In the genomic region with DNA sequence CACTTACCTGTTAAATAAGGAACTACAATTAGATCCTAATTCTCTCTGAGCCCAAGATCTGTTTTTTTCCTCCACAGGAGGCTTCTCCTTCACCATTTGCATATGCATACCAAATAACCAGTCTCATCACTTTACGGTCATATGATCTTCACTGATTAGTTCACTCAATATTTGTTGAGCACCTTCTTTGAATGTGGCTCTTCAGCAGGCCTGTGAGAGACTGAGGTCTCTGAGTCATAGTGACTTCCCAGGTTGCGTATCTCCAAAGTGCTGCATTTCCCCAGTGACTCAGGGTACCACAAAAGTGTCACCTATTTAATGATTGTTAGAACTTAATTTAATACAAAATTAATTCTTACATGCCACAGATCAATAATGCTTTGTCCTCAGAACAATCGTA, we compare ENCODE assay signal across 19 cellular contexts.
DNase-seq lines count a peak whose midpoint lies in the region; ATAC-seq and TF ChIP-seq lines count a peak whose summit lies in the region.
"Had no signal": no experiment of that assay in that cellular context is flagged by ENCODE, and none has a peak within 500 bp of the region (broad histone marks: within the 10 kb centered on the region; RNA-seq: fewer than 3 reads in every experiment).

No MANE protein-coding gene starts in this region.

- no peak overlapping the region for H2BK12ac ChIP-seq in trophoblast cell (ENCODE audit: low read length)

- no CpG with 5 or more reads among the region's 3 CpGs for WGBS in trophoblast cell (ENCODE audit: extremely low coverage, insufficient coverage, insufficient read length)

- H3K9me3 ChIP-seq in trophoblast cell (ENCODE audit: insufficient read depth, low read depth, low read length) (no peaks in the 10 kb centered on the region), uterus (no peaks in the 10 kb centered on the region)
- H3K9me3 ChIP-seq: BE2C, Caco-2, suprapubic skin had no signal

- CTCF ChIA-PET in activated CD4-positive, alpha-beta memory T cell treated with anti-CD3 and anti-CD28 coated beads, Interleukin-2, amount 10 ng/mL, durations not matched to agents 7 days and 5 days (lab: Charles Lee) = no interaction called here

- no peak overlapping the region for H3K4ac ChIP-seq in trophoblast cell (ENCODE audit: low read depth, low read length)

- no peaks in the 10 kb centered on the region for H3K79me2 ChIP-seq in trophoblast cell (ENCODE audit: control insufficient read depth, insufficient read depth, low read length, poor library complexity)

- H3K4me2 ChIP-seq in trophoblast cell (ENCODE audit: low read length) = no peak overlapping the region

- H3K36me3 Mint-ChIP-seq in activated CD4-positive, alpha-beta memory T cell treated with anti-CD3 and anti-CD28 coated beads, Interleukin-2, amount 10 ng/mL, durations not matched to agents 7 days and 5 days (ENCODE audit: low read depth) = no peaks in the 10 kb centered on the region
- H3K36me3 Mint-ChIP-seq: activated naive CD4-positive, alpha-beta T cell treated with anti-CD3 and anti-CD28 coated beads, Interleukin-2, amount 50 U/mL, for 24 hours had no signal

- no peaks in the 10 kb centered on the region for H3K79me1 ChIP-seq in trophoblast cell (ENCODE audit: low read length)

- H3K27ac Mint-ChIP-seq in activated CD4-positive, alpha-beta memory T cell treated with anti-CD3 and anti-CD28 coated beads, Interleukin-2, amount 10 ng/mL, durations not matched to agents 7 days and 5 days = no peak overlapping the region
- H3K27ac Mint-ChIP-seq: activated B cell treated with CpG ODN at 0.5 μM for 24 hours; activated naive CD4-positive, alpha-beta T cell treated with anti-CD3 and anti-CD28 coated beads, Interleukin-2, amount 50 U/mL, for 24 hours; dendritic cell treated with granulocyte-macrophage colony-stimulating factor and Interleukin-4, amounts not matched to agents 40 ng/mL and 50 ng/mL, for 4 days had no signal

- H3K9me3 Mint-ChIP-seq in activated CD4-positive, alpha-beta memory T cell treated with anti-CD3 and anti-CD28 coated beads, Interleukin-2, amount 10 ng/mL, durations not matched to agents 7 days and 5 days = no peaks in the 10 kb centered on the region
- H3K9me3 Mint-ChIP-seq: activated naive CD4-positive, alpha-beta T cell treated with anti-CD3 and anti-CD28 coated beads, Interleukin-2, amount 50 U/mL, for 24 hours; dendritic cell treated with granulocyte-macrophage colony-stimulating factor and Interleukin-4, amounts not matched to agents 40 ng/mL and 50 ng/mL, for 4 days had no signal

- no peak for TF ChIP-seq CTCF in AG10803 (conservative IDR thresholded peaks at IDR 0.05; ENCODE audit: low read length)
- TF ChIP-seq CTCF in uterus (IDR thresholded peaks at IDR 0.05) = no peak

- H4K12ac ChIP-seq in trophoblast cell (ENCODE audit: low read depth, low read length) = no peak overlapping the region

- no peak overlapping the region for H3K23ac ChIP-seq in trophoblast cell (ENCODE audit: low read length)

- H3K4me1 ChIP-seq in trophoblast cell (ENCODE audit: control insufficient read depth in 1 of 2, insufficient read depth in 2 of 2, low read length in 2 of 2) (no peaks in the 10 kb centered on the region), uterus (no peaks in the 10 kb centered on the region)
- H3K4me1 ChIP-seq: Caco-2 had no signal

- H3K9ac ChIP-seq in trophoblast cell (ENCODE audit: low read length) = no peak overlapping the region

- no peak overlapping the region for H2AK5ac ChIP-seq in trophoblast cell (ENCODE audit: low read length)

- peaks cover 6% of the 10 kb centered on the region for H3K27me3 Mint-ChIP-seq in activated CD4-positive, alpha-beta memory T cell treated with anti-CD3 and anti-CD28 coated beads, Interleukin-2, amount 10 ng/mL, durations not matched to agents 7 days and 5 days
- H3K27me3 Mint-ChIP-seq: activated naive CD4-positive, alpha-beta T cell treated with anti-CD3 and anti-CD28 coated beads, Interleukin-2, amount 50 U/mL, for 24 hours had no signal

- H3K4me1 Mint-ChIP-seq in activated CD4-positive, alpha-beta memory T cell treated with anti-CD3 and anti-CD28 coated beads, Interleukin-2, amount 10 ng/mL, durations not matched to agents 7 days and 5 days = peaks cover 12% of the 10 kb centered on the region

- H3K27ac ChIP-seq in trophoblast cell (ENCODE audit: low read depth, low read length) = no peak overlapping the region
- H3K27ac ChIP-seq in uterus = no peak overlapping the region
- H3K27ac ChIP-seq: suprapubic skin had no signal

- H2BK120ac ChIP-seq in trophoblast cell (ENCODE audit: insufficient read depth, low read length, poor library complexity) = no peak overlapping the region

- H3K27me3 ChIP-seq in trophoblast cell (ENCODE audit: insufficient read depth, low read length) (no peaks in the 10 kb centered on the region), uterus (no peaks in the 10 kb centered on the region)
- H3K27me3 ChIP-seq: BE2C, suprapubic skin had no signal

- intact Hi-C loops in uterus (cut with DNase I; ENCODE audit: low total_unique reads) = no loop called here

- no peak overlapping the region for H2BK5ac ChIP-seq in trophoblast cell (ENCODE audit: low read depth, low read length, poor library complexity)

- H3K36me3 ChIP-seq in trophoblast cell (ENCODE audit: control insufficient read depth in 1 of 2, insufficient read depth in 2 of 2, low read length in 2 of 2) = no peaks in the 10 kb centered on the region
- no peaks in the 10 kb centered on the region for H3K36me3 ChIP-seq in uterus
- H3K36me3 ChIP-seq: BE2C, suprapubic skin had no signal

- H3K18ac ChIP-seq in trophoblast cell (ENCODE audit: low read length) = no peak overlapping the region

- H3K4me3 ChIP-seq in AG10803 (ENCODE audit: low read length) (no peak overlapping the region), trophoblast cell (ENCODE audit: low read depth, low read length) (no peak overlapping the region), uterus (no peak overlapping the region)
- H3K4me3 ChIP-seq: suprapubic skin had no signal

- DNase-seq in AG10803 (ENCODE audit: low read depth) (peak; percentile 9), Daoy (ENCODE audit: low read depth) (peak; percentile 53), glomerular visceral epithelial cell (ENCODE audit: extremely low spot score) (peak; percentile 40), trophoblast cell (no peak), uterus (no peak)
- peak; percentile 19 for DNase-seq in activated CD4-positive, alpha-beta memory T cell treated with anti-CD3 and anti-CD28 coated beads, Interleukin-2, amount 10 ng/mL, durations not matched to agents 7 days and 5 days
- DNase-seq: activated B cell treated with CpG ODN at 0.5 μM for 24 hours, BE2C, Caco-2, erythroblast, KBM-7, NCI-H510A treated with DMSO at 0.1 percent for 48 hours, SIG-M5 had no signal

- POLR2A ChIA-PET in activated CD4-positive, alpha-beta memory T cell treated with anti-CD3 and anti-CD28 coated beads, Interleukin-2, amount 10 ng/mL, durations not matched to agents 7 days and 5 days (lab: Charles Lee) = no interaction called here

- ATAC-seq in HG03565 (IDR thresholded peaks at IDR 0.05; ENCODE audit: unreplicated experiment) = no peak
- ATAC-seq: HCT116, sciatic nerve had no signal

- no peak overlapping the region for H2AFZ ChIP-seq in trophoblast cell (ENCODE audit: insufficient read depth, low read length, poor library complexity)

- no peak for TF ChIP-seq POLR2A in uterus (IDR thresholded peaks at IDR 0.05)

- H4K91ac ChIP-seq in trophoblast cell (ENCODE audit: low read depth, low read length) = no peak overlapping the region

- H4K8ac ChIP-seq in trophoblast cell (ENCODE audit: low read depth, low read length) = no peak overlapping the region

- H3K4me3 Mint-ChIP-seq in activated CD4-positive, alpha-beta memory T cell treated with anti-CD3 and anti-CD28 coated beads, Interleukin-2, amount 10 ng/mL, durations not matched to agents 7 days and 5 days = no peak overlapping the region
- H3K4me3 Mint-ChIP-seq: activated B cell treated with CpG ODN at 0.5 μM for 24 hours; activated naive CD4-positive, alpha-beta T cell treated with anti-CD3 and anti-CD28 coated beads, Interleukin-2, amount 50 U/mL, for 24 hours; dendritic cell treated with granulocyte-macrophage colony-stimulating factor and Interleukin-4, amounts not matched to agents 40 ng/mL and 50 ng/mL, for 4 days had no signal

- H3K14ac ChIP-seq in trophoblast cell (ENCODE audit: low read length) = no peak overlapping the region

Comparison
In these comparisons a context has a peak if more than half of its experiments do, and no peak if none do; other contexts are left out.
1. DNase-seq: peak in AG10803 (single experiment), Daoy (single experiment), activated CD4-positive, alpha-beta memory T cell treated with anti-CD3 and anti-CD28 coated beads, Interleukin-2, amount 10 ng/mL, durations not matched to agents 7 days and 5 days (single experiment) and glomerular visceral epithelial cell (single experiment); none in trophoblast cell (0 of 2) and uterus (0 of 2).